In genomic region chr20:47758517-47759450, GRCh38 we compare ENCODE assay signal across 18 cellular contexts.
"Had no signal": no experiment of that assay in that cellular context is flagged by ENCODE, and none has a peak within 500 bp of the region (broad histone marks: within the 10 kb centered on the region; RNA-seq: fewer than 3 reads in every experiment).

No MANE protein-coding gene starts in this region.

- ATAC-seq: activated naive CD8-positive, alpha-beta T cell treated with anti-CD3 and anti-CD28 coated beads, Interleukin-2, amount 50 U/mL, for 24 hours; effector memory CD8-positive, alpha-beta T cell; foreskin keratinocyte; right cardiac atrium; stimulated activated naive CD8-positive, alpha-beta T cell treated with anti-CD3 and anti-CD28 coated beads, Interleukin-15, Interleukin-2, amounts not matched to agents 100 U/mL and 50 U/mL, for 24 hours; upper lobe of right lung had no signal

- DNase-seq: activated CD4-positive, alpha-beta T cell treated with anti-CD3 and anti-CD28 coated beads, Interleukin-2, amount 10 ng/mL, durations not matched to agents 24 days and 14 days; activated CD4-positive, CD25-positive, alpha-beta regulatory T cell; activated naive CD4-positive, alpha-beta T cell treated with anti-CD3 and anti-CD28 coated beads for 36 hours; activated naive CD8-positive, alpha-beta T cell treated with anti-CD3 and anti-CD28 coated beads, Interleukin-2, amount 50 U/mL, for 24 hours; activated T-cell treated with anti-CD3 and anti-CD28 coated beads for 4 hours; dermis blood vessel endothelial cell; effector memory CD8-positive, alpha-beta T cell; foreskin keratinocyte; occipital lobe; small intestine; stimulated activated CD4-positive, alpha-beta T cell treated with anti-CD3 and anti-CD28 coated beads, Interleukin-4, amount 100 ng/mL, for 4 hours; stimulated activated CD8-positive, alpha-beta memory T cell treated with anti-CD3 and anti-CD28 coated beads, Interleukin-4, amount 100 ng/mL, for 48 hours; stimulated activated naive CD8-positive, alpha-beta T cell treated with anti-CD3 and anti-CD28 coated beads, Interleukin-15, Interleukin-2, amounts not matched to agents 100 U/mL and 50 U/mL, for 24 hours; upper lobe of right lung had no signal

- H3K27me3 ChIP-seq: ascending aorta, foreskin keratinocyte, suprapubic skin had no signal

- FAIRE-seq: bronchial epithelial cell, small intestine had no signal

- H3K4me1 ChIP-seq: ascending aorta, foreskin keratinocyte, upper lobe of right lung had no signal

- H3K27ac ChIP-seq: ascending aorta, foreskin keratinocyte, suprapubic skin, upper lobe of right lung had no signal

- H3K9me3 ChIP-seq: ascending aorta, suprapubic skin, upper lobe of right lung had no signal

- H3K4me3 ChIP-seq: ascending aorta, suprapubic skin, upper lobe of right lung had no signal

- H3K36me3 ChIP-seq: upper lobe of right lung had no signal
